ENCODE assay signal across 8 cellular contexts in genomic region chr2:231482806-231483391, GRCh38. TPM values are rescaled to one million over a fixed set of nuclear protein-coding genes. Genes with fewer than 3 reads are reported as not detected.
DNase-seq lines count a peak whose midpoint lies in the region; ATAC-seq and TF ChIP-seq lines count a peak whose summit lies in the region.

No MANE protein-coding gene starts in this region.

- peak overlapping the region; percentile 36 to 41 for H3K4me3 ChIP-seq in foreskin fibroblast (ENCODE audit: low read depth in 1 of 2, low read length in 2 of 2)

- peak; percentile 88 for ATAC-seq in HG03108 (IDR thresholded peaks at IDR 0.05; ENCODE audit: unreplicated experiment)

- peak; percentile 95 for TF ChIP-seq CTCF in foreskin fibroblast (IDR thresholded peaks at IDR 0.05; ENCODE audit: low read depth, low read length)

- peak; percentile 17 for DNase-seq in NCI-H1694 treated with DMSO at 0.1 percent for 48 hours (lab: John Stamatoyannopoulos, UW)
- DNase-seq in NCI-H1694 (lab: John Stamatoyannopoulos, UW): no peak
- DNase-seq in RPMI7951 (ENCODE audit: low read depth): peak; percentile 67
- peak; percentile 91 for DNase-seq in activated effector memory CD4-positive, alpha-beta T cell treated with anti-CD3 and anti-CD28 coated beads, Interleukin-2, amount 50 U/mL, for 16 hours
- peak; percentile 37 to 82 for DNase-seq in foreskin fibroblast
- DNase-seq in occipital lobe (lab: John Stamatoyannopoulos, UW): peak; percentile 53
- DNase-seq in superior temporal gyrus (ENCODE audit: extremely low spot score): peak; percentile 65

RNA-seq across cellular contexts. Expression of gene NCL, which starts 18.6 kb away (rescaled TPM):
- 118 and 133 TPM in 2 replicates for total RNA-seq in RPMI7951 (2014; rRNA removed; shearing (Covaris generic))
- total RNA-seq in occipital lobe: 113 TPM

RNA-seq across cellular contexts. Expression of gene NMUR1, which starts 47.3 kb away (rescaled TPM):
- total RNA-seq in RPMI7951 (2014; rRNA removed; shearing (Covaris generic)): not detected in 2 replicates
- not detected for total RNA-seq in occipital lobe
